ENCODE assay signal across 20 cellular contexts in genomic region chr6:136952714-136953260, GRCh38. TPM values are rescaled to one million over a fixed set of nuclear protein-coding genes. Genes with fewer than 3 reads are reported as not detected.
A peak's percentile ranks its signal among the peaks of the same experiment; 100 is the strongest.
DNase-seq lines count a peak whose midpoint lies in the region; ATAC-seq, FAIRE-seq and TF ChIP-seq lines count a peak whose summit lies in the region.
"Had no signal": no experiment of that assay in that cellular context is flagged by ENCODE, and none has a peak within 500 bp of the region (broad histone marks: within the 10 kb centered on the region; RNA-seq: fewer than 3 reads in every experiment).

No MANE protein-coding gene starts in this region.

- no peak overlapping the region for H4K91ac ChIP-seq in H1 (replicated peaks; ENCODE audit: insufficient read length, low read length)

- DNase-seq in DND-41, result peak; percentile 13
- peak; percentile 96 for DNase-seq in NCI-H146 (lab: John Stamatoyannopoulos, UW)
- peak; percentile 96 for DNase-seq in NCI-H748 (lab: John Stamatoyannopoulos, UW; ENCODE audit: unreplicated experiment)
- DNase-seq in H1 (ENCODE audit: low read depth in 1 of 2, low spot score in 2 of 2), result no peak
- DNase-seq in GM10266 (ENCODE audit: extremely low spot score), result no peak
- DNase-seq in stimulated activated CD4-positive, alpha-beta T cell treated with anti-CD3 and anti-CD28 coated beads, Interleukin-2, amount 100 ng/mL, for 48 hours, result no peak
- DNase-seq: activated CD4-positive, CD25-positive, alpha-beta regulatory T cell treated with anti-CD3 and anti-CD28 coated beads, Interleukin-2, amount 50 U/mL, for 72 hours; activated CD8-positive, alpha-beta memory T cell treated with anti-CD3 and anti-CD28 coated beads, Interleukin-2, amount 50 U/mL, for 4 hours; H9; KG1; left cardiac atrium; stimulated activated CD4-positive, alpha-beta T cell treated with anti-CD3 and anti-CD28 coated beads, Interleukin-12 subunit alpha, Interleukin-12 subunit beta, amount 100 ng/mL, for 4 hours; tibial artery had no signal

- TF ChIP-seq CTCF in DND-41 (IDR thresholded peaks at IDR 0.05; ENCODE audit: borderline replicate concordance, extremely low read depth, low read length, poor library complexity, severe bottlenecking), result no peak
- no peak for TF ChIP-seq CTCF in H1 (IDR thresholded peaks at IDR 0.05; ENCODE audit: control extremely low read depth in 1 of 3, insufficient read depth in 1 of 3, low read depth in 1 of 3, low read length in 3 of 3)
- no peak for TF ChIP-seq CTCF in GM10266 (IDR thresholded peaks at IDR 0.05; ENCODE audit: control insufficient read depth, insufficient read depth, low read depth, missing control alignments)

- CTCF ChIA-PET in H1 (lab: Charles Lee; ENCODE audit: partially characterized antibody), result no interaction called here

- no peak overlapping the region for H4K5ac ChIP-seq in H1 (ENCODE audit: insufficient read length, low read depth, low read length)

- peak overlapping the region; percentile 70; the same call in 1 of the 2 replicates for H2BK12ac ChIP-seq in H1 (ENCODE audit: low read depth, low read length)

- H2AK5ac ChIP-seq in H1 (ENCODE audit: low read depth, low read length), result no peak overlapping the region

- no peak overlapping the region for H2BK15ac ChIP-seq in H1 (ENCODE audit: low read length)

- H2AFZ ChIP-seq in DND-41 (ENCODE audit: low read depth, low read length) (no peak overlapping the region), H1 (ENCODE audit: low read length) (peak overlapping the region; percentile 63)

- H3K79me2 ChIP-seq in DND-41 (ENCODE audit: insufficient read depth, low read length) (no peaks in the 10 kb centered on the region), H1 (ENCODE audit: control insufficient read depth in 1 of 2, insufficient read depth in 2 of 2, low read length in 2 of 2) (no peaks in the 10 kb centered on the region)

- no peak overlapping the region for H3K18ac ChIP-seq in H1 (ENCODE audit: extremely low read depth, low read length)

- no peaks in the 10 kb centered on the region for H3K36me3 ChIP-seq in DND-41 (ENCODE audit: insufficient read depth, low read length)
- H3K36me3 ChIP-seq in H1 (ENCODE audit: control insufficient read depth in 2 of 4, insufficient read depth in 4 of 4, low read length in 3 of 4), result no peaks in the 10 kb centered on the region
- H3K36me3 ChIP-seq: ascending aorta, tibial artery had no signal

- 71% methylated on average over 7 of the region's 7 CpGs; no CpG with 5 or more reads in 1 of the 2 experiments for WGBS in H1 (ENCODE audit: extremely low coverage in 1 of 2, insufficient coverage in 1 of 2, insufficient read length in 1 of 2, insufficient replicate concordance in 2 of 2, low coverage in 1 of 2, low lambda C conversion rate in 2 of 2, missing lambda C conversion rate in 1 of 2), 2 experiments

- H4K20me1 ChIP-seq in DND-41 (ENCODE audit: insufficient read depth, low read length) (no peaks in the 10 kb centered on the region), H1 (replicated peaks in 1 of 2; ENCODE audit: control insufficient read depth in 1 of 2, insufficient read depth in 2 of 2, low read length in 2 of 2) (no peaks in the 10 kb centered on the region)

- no peak overlapping the region for H3K4ac ChIP-seq in H1 (replicated peaks; ENCODE audit: insufficient read length, low read depth, low read length)

- H3K4me3 ChIP-seq in DND-41 (ENCODE audit: low read depth in 1 of 2, low read length in 2 of 2), result no peak overlapping the region
- no peak overlapping the region for H3K4me3 ChIP-seq in H1 (ENCODE audit: extremely low read depth in 1 of 4, insufficient read depth in 2 of 4, low read depth in 3 of 4, low read length in 4 of 4)
- H3K4me3 ChIP-seq: ascending aorta, tibial artery had no signal

- ATAC-seq in DND-41 (ENCODE audit: insufficient read depth, low read depth) (no peak), GM19324 (IDR thresholded peaks at IDR 0.05; ENCODE audit: low FRiP score, unreplicated experiment) (no peak), GM21576 (IDR thresholded peaks at IDR 0.05; ENCODE audit: unreplicated experiment) (no peak)
- ATAC-seq: left cardiac atrium; stimulated activated memory B cell treated with anti-CD40 and anti-IgM and Interleukin-4, amounts not matched to agents 10 μg/mL and 1 μg/mL and 100 μg/mL, for 72 hours had no signal

- H3K14ac ChIP-seq in H1 (ENCODE audit: insufficient read length), result no peak overlapping the region

- no peak overlapping the region for H2BK120ac ChIP-seq in H1 (replicated peaks; ENCODE audit: low read depth, low read length)

- H3K9ac ChIP-seq in DND-41 (ENCODE audit: low read depth, low read length), result no peak overlapping the region
- H3K9ac ChIP-seq in H1 (replicated peaks in 1 of 4; ENCODE audit: extremely low read depth in 1 of 4, low read depth in 3 of 4, low read length in 3 of 4), result no peak overlapping the region

- H3K9me3 ChIP-seq in DND-41 (ENCODE audit: insufficient read depth, low read length, severe bottlenecking) (no peaks in the 10 kb centered on the region), H1 (ENCODE audit: insufficient read depth in 2 of 2, low read depth in 1 of 2, low read length in 1 of 2) (0 out of 4 replicates have a peak, but pooled peaks cover 0 to 2% of the 10 kb centered on the region in 2 experiments)
- H3K9me3 ChIP-seq: ascending aorta, tibial artery had no signal

- no peak for FAIRE-seq in H1 (lab: Jason Lieb, UNC)
- FAIRE-seq: endometrium had no signal

- POLR2A ChIA-PET in H1 (lab: Charles Lee; ENCODE audit: partially characterized antibody), result no interaction called here

- peak overlapping the region; percentile 73; the same call in 1 of the 2 replicates for H2BK20ac ChIP-seq in H1 (ENCODE audit: low read length)

- no peak overlapping the region for H3K4me2 ChIP-seq in DND-41 (ENCODE audit: insufficient read depth, low read length)
- H3K4me2 ChIP-seq in H1 (ENCODE audit: insufficient read depth in 1 of 2, low read depth in 2 of 2, low read length in 2 of 2), result no peak overlapping the region

- TF ChIP-seq RAD21 in H1 (IDR thresholded peaks at IDR 0.05 in 1 of 2, conservative IDR thresholded peaks at IDR 0.05 in 1 of 2; ENCODE audit: low read depth in 2 of 2, low read length in 2 of 2), result no peak

- peaks cover 12% of the 10 kb centered on the region for H3K27me3 ChIP-seq in DND-41 (ENCODE audit: insufficient read depth, low read length, poor library complexity)
- no peaks in the 10 kb centered on the region for H3K27me3 ChIP-seq in H1 (replicated peaks in 1 of 4; ENCODE audit: control insufficient read depth in 3 of 4, extremely low read depth in 1 of 4, insufficient read depth in 3 of 4, low read length in 3 of 4)
- H3K27me3 ChIP-seq: ascending aorta had no signal

- H3K23me2 ChIP-seq in H1 (ENCODE audit: low read depth, low read length), result no peaks in the 10 kb centered on the region

- H3K23ac ChIP-seq in H1 (ENCODE audit: insufficient read length), result no peak overlapping the region

- no peak for TF ChIP-seq EP300 in H1 (IDR thresholded peaks at IDR 0.05; ENCODE audit: borderline replicate concordance in 1 of 2, low read depth in 2 of 2, low read length in 2 of 2)

- H3K4me1 ChIP-seq in DND-41 (ENCODE audit: insufficient read depth, low read length) (no peaks in the 10 kb centered on the region), H1 (replicated peaks in 1 of 4; ENCODE audit: control insufficient read depth in 3 of 4, insufficient read depth in 4 of 4, low read length in 3 of 4) (peaks cover 0 to 16% (median 5%) of the 10 kb centered on the region in 4 experiments; a peak in 5 of 7 replicates)
- H3K4me1 ChIP-seq: ascending aorta, tibial artery had no signal

- H2BK5ac ChIP-seq in H1 (ENCODE audit: low read depth, low read length), result no peak overlapping the region

- H4K8ac ChIP-seq in H1 (ENCODE audit: extremely low read depth, insufficient read depth, low read length), result no peak overlapping the region

- H3K56ac ChIP-seq in H1 (replicated peaks; ENCODE audit: insufficient read length, low read depth, low read length), result no peak overlapping the region

- no peak for TF ChIP-seq POLR2A in H1 (IDR thresholded peaks at IDR 0.05; ENCODE audit: control extremely low read depth in 1 of 2, low read depth in 2 of 2, low read length in 2 of 2)

- H3K27ac ChIP-seq in DND-41 (ENCODE audit: low read length) (no peak overlapping the region), H1 (ENCODE audit: low read depth, low read length) (no peak overlapping the region)
- H3K27ac ChIP-seq: ascending aorta, tibial artery had no signal

- no peaks in the 10 kb centered on the region for H3K79me1 ChIP-seq in H1 (ENCODE audit: low read depth, low read length)

TF ChIP-seq in H1, 55 proteins besides CTCF, POLR2A, EP300 and RAD21 (continues in another document):
- TF ChIP-seq JUN (IDR thresholded peaks at IDR 0.05; ENCODE audit: low read depth, low read length) (no peak), SIRT6 (IDR thresholded peaks at IDR 0.05; ENCODE audit: low read length) (no peak), TAF7 (optimal IDR thresholded peaks at IDR 0.05; ENCODE audit: borderline replicate concordance, low read depth, low read length) (no peak), EGR1 (IDR thresholded peaks at IDR 0.05; ENCODE audit: borderline replicate concordance, low read depth, low read length) (no peak), RXRA (IDR thresholded peaks at IDR 0.05; ENCODE audit: insufficient read depth, low read depth, low read length) (no peak), PHF8 (conservative IDR thresholded peaks at IDR 0.05; ENCODE audit: low read depth, low read length) (no peak), CTBP2 (IDR thresholded peaks at IDR 0.05; ENCODE audit: borderline replicate concordance, insufficient read depth, insufficient read length, low read length) (no peak), ZNF274 (IDR thresholded peaks at IDR 0.05; ENCODE audit: borderline replicate concordance, extremely low read depth, low read length) (no peak), NANOG (IDR thresholded peaks at IDR 0.05; ENCODE audit: insufficient read depth, low read depth, low read length, poor library complexity, severe bottlenecking) (no peak), RFX5 (IDR thresholded peaks at IDR 0.05; ENCODE audit: borderline replicate concordance, low read depth, low read length) (no peak), RNF2 (IDR thresholded peaks at IDR 0.05; ENCODE audit: borderline replicate concordance, low read depth, low read length, missing control alignments, poor library complexity, severe bottlenecking) (no peak), SIN3A (conservative IDR thresholded peaks at IDR 0.05 in 1 of 2, IDR thresholded peaks at IDR 0.05 in 1 of 2; ENCODE audit: low read depth in 1 of 2, low read length in 2 of 2) (no peak), BACH1 (IDR thresholded peaks at IDR 0.05; ENCODE audit: low read length) (no peak)

RNA-seq across cellular contexts. Expression of gene SLC35D3, which starts 30.7 kb away (rescaled TPM):
- total RNA-seq in H1 (2021; fragmentation: NEBNext Ultra II Directional; extraction: Animal tissue kit (Norgen Biotek cat#: 25700)), result 0.39 and 0.57 TPM in 2 replicates
- polyA plus RNA-seq in H1 (2011; rRNA removed), result 0.27 and 0.74 TPM in 2 replicates
- 0.48 TPM for polyA plus RNA-seq in H1 (2011; cell fraction: cytosol; rRNA removed)
- polyA plus RNA-seq in H1 (2011; cell fraction: nucleus; rRNA removed), result 0.51 TPM
- polyA plus RNA-seq in H1 (2012, experiment 1 of 2), result 0.14 to 0.37 TPM (median 0.30 TPM) in 4 replicates
- 0.21 TPM for polyA plus RNA-seq in H1 (2012, experiment 2 of 2)
- 1.0 TPM for polyA plus RNA-seq in H1 (2013, experiment 1 of 2)
- polyA plus RNA-seq in H1 (2013, experiment 2 of 2), result 1.2 TPM
- 0.09 and 0.20 TPM in 2 replicates for polyA minus RNA-seq in H1 (2011; rRNA and poly(A)+ RNA removed)
- polyA minus RNA-seq in H1 (2011; cell fraction: cytosol; rRNA and poly(A)+ RNA removed), result not detected
- 0.30 TPM for polyA minus RNA-seq in H1 (2011; cell fraction: nucleus; rRNA and poly(A)+ RNA removed)
- total RNA-seq: ascending aorta, fibroblast of villous mesenchyme, left cardiac atrium, neural crest cell had no signal

Comparison
In these comparisons a context has a peak if more than half of its experiments do, and no peak if none do; other contexts are left out.
1. DNase-seq: peak in DND-41 (single experiment), NCI-H146 (single experiment) and NCI-H748 (single experiment); none in H1 (0 of 2), GM10266 (single experiment) and stimulated activated CD4-positive, alpha-beta T cell treated with anti-CD3 and anti-CD28 coated beads, Interleukin-2, amount 100 ng/mL, for 48 hours (0 of 2).